ENCODE assay signal across 8 cellular contexts in the genomic region with DNA sequence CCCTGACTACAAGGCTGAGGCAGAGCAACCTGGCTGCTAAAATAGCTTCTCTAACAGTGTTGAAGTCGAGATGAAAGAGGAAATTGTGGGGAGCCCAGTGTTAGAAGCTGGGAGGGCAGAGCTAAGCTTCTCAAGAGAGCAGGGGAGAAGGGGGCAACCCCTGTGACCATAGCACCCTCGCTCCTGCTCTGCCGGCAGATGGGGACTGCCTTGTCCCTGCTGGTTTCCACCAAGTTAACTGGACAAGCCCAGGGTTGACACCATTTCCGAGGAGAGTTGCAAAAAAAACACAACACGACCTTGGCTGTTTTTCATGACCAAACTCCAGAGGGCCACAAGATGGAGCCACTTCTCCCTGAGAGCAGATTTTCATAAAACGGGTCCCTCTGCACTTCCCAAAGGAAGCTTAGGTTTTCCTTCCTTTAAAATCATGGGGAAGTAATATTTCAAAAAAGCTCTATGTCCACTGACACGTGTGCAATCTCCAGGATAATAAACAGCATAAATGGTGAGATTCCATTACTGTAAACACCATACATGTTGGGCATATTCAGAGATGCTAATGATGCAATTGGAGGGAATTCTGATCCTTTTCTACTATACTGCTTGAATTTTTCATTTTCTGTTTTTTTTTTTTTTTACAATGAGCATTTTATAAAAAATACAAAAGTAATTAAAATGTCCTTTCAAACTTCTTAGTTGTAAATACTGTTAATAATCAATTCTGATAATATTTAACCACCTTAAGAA.
DNase-seq lines count a peak whose midpoint lies in the region; ATAC-seq and TF ChIP-seq lines count a peak whose summit lies in the region.

No MANE protein-coding gene starts in this region.

- H3K27ac Mint-ChIP-seq in stimulated activated memory B cell treated with anti-CD40 and anti-IgM and Interleukin-4, amounts not matched to agents 10 μg/mL and 1 μg/mL and 100 μg/mL, for 72 hours: peak overlapping the region; percentile 68

- H3K36me3 ChIP-seq in fibroblast of lung (ENCODE audit: control insufficient read depth, insufficient read depth, low read length): peaks cover 4% of the 10 kb centered on the region
- H3K36me3 ChIP-seq in MG63: peaks cover 3% of the 10 kb centered on the region; the same call in 1 of the 2 replicates

- H3K4me3 Mint-ChIP-seq in stimulated activated memory B cell treated with anti-CD40 and anti-IgM and Interleukin-4, amounts not matched to agents 10 μg/mL and 1 μg/mL and 100 μg/mL, for 72 hours: no peak overlapping the region

- DNase-seq in AG09319 (ENCODE audit: extremely low read depth, low read depth) (no peak), GM13976 (ENCODE audit: low spot score) (no peak), SHP77 (lab: John Stamatoyannopoulos, UW) (peak; percentile 5 to 15), fibroblast of lung (ENCODE audit: low read depth in 2 of 2) (peak in 1 of 2 donors; percentile 58), NCI-H2227 (lab: John Stamatoyannopoulos, UW; ENCODE audit: unreplicated experiment) (no peak), MG63 (no peak)

- H3K27me3 ChIP-seq in fibroblast of lung (ENCODE audit: control insufficient read depth, insufficient read depth, low read length) (no peaks in the 10 kb centered on the region), MG63 (no peaks in the 10 kb centered on the region)

- H3K4me3 ChIP-seq in fibroblast of lung (replicated peaks in 1 of 4; ENCODE audit: control extremely low read depth in 1 of 4, insufficient read depth in 1 of 4, low read depth in 3 of 4, low read length in 4 of 4): no peak overlapping the region
- no peak overlapping the region for H3K4me3 ChIP-seq in MG63

- H2AFZ ChIP-seq in fibroblast of lung (ENCODE audit: low read length): no peak overlapping the region

- no peaks in the 10 kb centered on the region for H4K20me1 ChIP-seq in fibroblast of lung (ENCODE audit: control insufficient read depth, extremely low read depth, insufficient read depth, low read length)

- peaks cover 62% of the 10 kb centered on the region for H3K36me3 Mint-ChIP-seq in stimulated activated memory B cell treated with anti-CD40 and anti-IgM and Interleukin-4, amounts not matched to agents 10 μg/mL and 1 μg/mL and 100 μg/mL, for 72 hours

- H3K9me3 ChIP-seq in fibroblast of lung (ENCODE audit: control insufficient read depth, insufficient read depth, low read depth, low read length) (no peaks in the 10 kb centered on the region), MG63 (no peaks in the 10 kb centered on the region)

- H3K4me1 ChIP-seq in fibroblast of lung (ENCODE audit: control insufficient read depth, extremely low read depth, insufficient read depth, low read length): no peaks in the 10 kb centered on the region

- H3K27ac ChIP-seq in fibroblast of lung (ENCODE audit: insufficient read depth, low read length): no peak overlapping the region

- no peaks in the 10 kb centered on the region for H3K79me2 ChIP-seq in fibroblast of lung (ENCODE audit: control insufficient read depth, insufficient read depth, low read length)

- in situ Hi-C loops in GM13976 (cut with MboI; ENCODE audit: low sequenced_read_pairs, unreplicated experiment): loop anchor here (25.0 kb wide), 1 partner anchor 587 kb away; no protein-coding TSS in a partner anchor

- H3K27me3 Mint-ChIP-seq in stimulated activated memory B cell treated with anti-CD40 and anti-IgM and Interleukin-4, amounts not matched to agents 10 μg/mL and 1 μg/mL and 100 μg/mL, for 72 hours: no peaks in the 10 kb centered on the region

- no peak overlapping the region for H3K9ac ChIP-seq in fibroblast of lung (ENCODE audit: insufficient read depth, low read length)

- peaks cover 21% of the 10 kb centered on the region for H3K4me1 Mint-ChIP-seq in stimulated activated memory B cell treated with anti-CD40 and anti-IgM and Interleukin-4, amounts not matched to agents 10 μg/mL and 1 μg/mL and 100 μg/mL, for 72 hours

- H3K9me3 Mint-ChIP-seq in stimulated activated memory B cell treated with anti-CD40 and anti-IgM and Interleukin-4, amounts not matched to agents 10 μg/mL and 1 μg/mL and 100 μg/mL, for 72 hours: no peaks in the 10 kb centered on the region

- TF ChIP-seq CTCF in AG09319 (IDR thresholded peaks at IDR 0.05; ENCODE audit: low read depth, low read length) (peak; percentile 51), GM13976 (IDR thresholded peaks at IDR 0.05; ENCODE audit: borderline replicate concordance, control extremely low read depth, extremely low read depth, insufficient read depth, missing control alignments) (peak; percentile 10), fibroblast of lung (conservative IDR thresholded peaks at IDR 0.05 in 1 of 2, IDR thresholded peaks at IDR 0.05 in 1 of 2; ENCODE audit: low read depth in 1 of 2, low read length in 2 of 2) (peak; percentile 60)

- ATAC-seq in stimulated activated memory B cell treated with anti-CD40 and anti-IgM and Interleukin-4, amounts not matched to agents 10 μg/mL and 1 μg/mL and 100 μg/mL, for 72 hours: peak; percentile 8
- ATAC-seq in activated CD4-positive, CD25-positive, alpha-beta regulatory T cell treated with anti-CD3 and anti-CD28 coated beads, Interleukin-2, amount 50 U/mL, for 24 hours: no peak

- H3K4me2 ChIP-seq in fibroblast of lung (ENCODE audit: extremely low read depth, insufficient read depth, low read length): no peak overlapping the region

Comparison
In these comparisons a context has a peak if more than half of its experiments do, and no peak if none do; other contexts are left out.
1. DNase-seq: peak in SHP77 (2 of 2); none in AG09319 (single experiment), GM13976 (single experiment), NCI-H2227 (single experiment) and MG63 (single experiment).
2. CTCF ChIP-seq: peak in every context shown above with its lines; median percentile 60 in fibroblast of lung; 51 in AG09319; 10 in GM13976.